ENCODE assay signal across 14 cellular contexts in genomic region chr10:118730699-118731456, GRCh38. TPM values are rescaled to one million over a fixed set of nuclear protein-coding genes. Genes with fewer than 3 reads are reported as not detected.
DNase-seq lines count a peak whose midpoint lies in the region; ATAC-seq and TF ChIP-seq lines count a peak whose summit lies in the region.
"Had no signal": no experiment of that assay in that cellular context is flagged by ENCODE, and none has a peak within 500 bp of the region (broad histone marks: within the 10 kb centered on the region; RNA-seq: fewer than 3 reads in every experiment).

No MANE protein-coding gene starts in this region.

- H4K20me1 ChIP-seq in SU-DHL-6 (ENCODE audit: low read depth, low read length) (0 out of 2 replicates have a peak, but pooled peaks cover 9% of the 10 kb centered on the region), hepatocyte (ENCODE audit: insufficient read depth, poor library complexity, severe bottlenecking) (peaks cover 61% of the 10 kb centered on the region)

- no peak for ATAC-seq in sciatic nerve

- peak overlapping the region; percentile 52 for H3K4me3 Mint-ChIP-seq in Calu3 (ENCODE audit: low read depth, unreplicated experiment)
- H3K4me3 Mint-ChIP-seq: activated CD4-positive, alpha-beta memory T cell treated with anti-CD3 and anti-CD28 coated beads for 36 hours had no signal

- no TSS peak for BruUV-seq in Calu3 (replicated peaks; lab: Mats Ljungman, UMichigan)

- no peaks in the 10 kb centered on the region for H3K9me3 Mint-ChIP-seq in Calu3 (ENCODE audit: low read depth, unreplicated experiment)
- H3K9me3 Mint-ChIP-seq: activated CD4-positive, alpha-beta memory T cell treated with anti-CD3 and anti-CD28 coated beads for 36 hours had no signal

- H3K27me3 Mint-ChIP-seq in Calu3 (ENCODE audit: unreplicated experiment): no peaks in the 10 kb centered on the region
- H3K27me3 Mint-ChIP-seq: activated CD4-positive, alpha-beta memory T cell treated with anti-CD3 and anti-CD28 coated beads for 36 hours had no signal

- H3K4me2 ChIP-seq in SU-DHL-6 (ENCODE audit: low read depth, low read length, poor library complexity, severe bottlenecking) (no peak overlapping the region), hepatocyte (peak overlapping the region; percentile 57), parathyroid adenoma (ENCODE audit: low read length) (no peak overlapping the region)

- H3K4me1 Mint-ChIP-seq in Calu3 (ENCODE audit: low read depth, unreplicated experiment): peaks cover 49% of the 10 kb centered on the region

- WGBS in hepatocyte (ENCODE audit: low lambda C conversion rate, missing lambda C conversion rate): 49% methylated on average over 7 of the region's 7 CpGs
- 13 to 53% methylated on average over 7 of the region's 7 CpGs for WGBS in sigmoid colon, 2 donors

- DNase-seq in Calu3: no peak
- DNase-seq in hepatocyte (ENCODE audit: low spot score): peak; percentile 32
- DNase-seq in sigmoid colon: no peak
- DNase-seq in posterior cingulate gyrus: no peak
- DNase-seq in NCI-H446 (lab: John Stamatoyannopoulos, UW): no peak
- no peak for DNase-seq in sciatic nerve (ENCODE audit: low spot score)
- DNase-seq: activated CD4-positive, alpha-beta memory T cell treated with anti-CD3 and anti-CD28 coated beads for 36 hours; adrenal gland; hypothalamus; NCI-H2029 treated with DMSO at 0.1 percent for 48 hours; stimulated activated CD4-positive, alpha-beta T cell treated with anti-CD3 and anti-CD28 coated beads, Interleukin-12 subunit alpha, Interleukin-12 subunit beta, amount 100 ng/mL, for 4 hours had no signal

- H3K4me1 ChIP-seq in hepatocyte (ENCODE audit: insufficient read depth) (peaks cover 50% of the 10 kb centered on the region), parathyroid adenoma (peaks cover 19% of the 10 kb centered on the region), sigmoid colon (peaks cover 0 to 74% (median 69%) of the 10 kb centered on the region in 4 donors)

- intact Hi-C loops in Calu3 (cut with micrococcal nuclease; ENCODE audit: unreplicated experiment): loop anchor here (5.0 kb wide), 1 partner anchor 121 kb away; no protein-coding TSS in a partner anchor
- intact Hi-C loops in sigmoid colon (cut with DNase I): no loop called here
- intact Hi-C loops in posterior cingulate gyrus (cut with DNase I): no loop called here
- intact Hi-C loops in sciatic nerve (cut with DNase I): no loop called here

- H3K4me3 ChIP-seq in SU-DHL-6 (ENCODE audit: insufficient read depth, low read length, poor library complexity, severe bottlenecking) (no peak overlapping the region), hepatocyte (no peak overlapping the region), parathyroid adenoma (ENCODE audit: low read depth, low read length) (no peak overlapping the region), sigmoid colon (no peak overlapping the region)
- H3K4me3 ChIP-seq: adrenal gland had no signal

- CTCF ChIA-PET in Calu3 (lab: Charles Lee): interaction anchor here (1.0 kb wide), 1 partner anchor 10 kb away, joined by 3 read pairs; no protein-coding TSS in a partner anchor

- H3F3A ChIP-seq in SU-DHL-6 (ENCODE audit: insufficient read depth): peaks cover 4% of the 10 kb centered on the region; the same call in 1 of the 2 replicates

- no peak for TF ChIP-seq CTCF in Calu3 (IDR thresholded peaks at IDR 0.05; ENCODE audit: unreplicated experiment)
- TF ChIP-seq CTCF in SU-DHL-6 (IDR thresholded peaks at IDR 0.05; ENCODE audit: insufficient read depth, low read length, poor library complexity, severe bottlenecking): no peak
- no peak for TF ChIP-seq CTCF in hepatocyte (IDR thresholded peaks at IDR 0.05; ENCODE audit: poor library complexity)
- TF ChIP-seq CTCF in parathyroid adenoma (IDR thresholded peaks at IDR 0.05): no peak
- TF ChIP-seq CTCF in sigmoid colon (IDR thresholded peaks at IDR 0.05): no peak

- H3K36me3 Mint-ChIP-seq in Calu3 (ENCODE audit: insufficient read depth, unreplicated experiment): no peaks in the 10 kb centered on the region

- no peak for TF ChIP-seq POLR2A in sigmoid colon (IDR thresholded peaks at IDR 0.05)

- no peak for TF ChIP-seq EP300 in sigmoid colon (IDR thresholded peaks at IDR 0.05)

- no peaks in the 10 kb centered on the region for H3K27me3 ChIP-seq in SU-DHL-6 (ENCODE audit: low read length)
- H3K27me3 ChIP-seq in hepatocyte: no peaks in the 10 kb centered on the region
- no peaks in the 10 kb centered on the region for H3K27me3 ChIP-seq in parathyroid adenoma (ENCODE audit: control insufficient read depth, insufficient read depth, low read length)
- no peaks in the 10 kb centered on the region for H3K27me3 ChIP-seq in sigmoid colon
- H3K27me3 ChIP-seq: adrenal gland had no signal

- H3K27ac ChIP-seq in SU-DHL-6 (ENCODE audit: low read depth, low read length): 0 out of 2 replicates have a peak overlapping the region, but pooled peaks have one; percentile 42
- peak overlapping the region; percentile 77 for H3K27ac ChIP-seq in hepatocyte
- peak overlapping the region; percentile 2 for H3K27ac ChIP-seq in parathyroid adenoma
- H3K27ac ChIP-seq in sigmoid colon: peak overlapping the region in 1 of 4 donors; percentile 37
- H3K27ac ChIP-seq: C4-2B had no signal

- H3K27ac Mint-ChIP-seq in Calu3 (ENCODE audit: unreplicated experiment): peak overlapping the region; percentile 2
- H3K27ac Mint-ChIP-seq: activated CD4-positive, alpha-beta memory T cell treated with anti-CD3 and anti-CD28 coated beads for 36 hours had no signal

- H3K36me3 ChIP-seq in SU-DHL-6 (ENCODE audit: low read length): no peaks in the 10 kb centered on the region
- H3K36me3 ChIP-seq in hepatocyte (replicated peaks; ENCODE audit: insufficient read depth, low read depth): no peaks in the 10 kb centered on the region
- H3K36me3 ChIP-seq in parathyroid adenoma (ENCODE audit: control insufficient read depth, insufficient read depth, low read length): no peaks in the 10 kb centered on the region
- no peaks in the 10 kb centered on the region for H3K36me3 ChIP-seq in sigmoid colon
- H3K36me3 ChIP-seq: adrenal gland had no signal

- H2AFZ ChIP-seq in SU-DHL-6 (ENCODE audit: low read depth, low read length, severe bottlenecking): no peak overlapping the region
- H2AFZ ChIP-seq in hepatocyte: no peak overlapping the region
- H2AFZ ChIP-seq in parathyroid adenoma: no peak overlapping the region

- H3K79me2 ChIP-seq in SU-DHL-6 (ENCODE audit: insufficient read depth, low read length): peaks cover 34% of the 10 kb centered on the region
- peaks cover 95% of the 10 kb centered on the region for H3K79me2 ChIP-seq in hepatocyte
- H3K79me2 ChIP-seq in parathyroid adenoma: peaks cover 12% of the 10 kb centered on the region

- no peaks in the 10 kb centered on the region for H3K9me3 ChIP-seq in SU-DHL-6 (ENCODE audit: insufficient read depth, low read length)
- H3K9me3 ChIP-seq in hepatocyte (ENCODE audit: low read depth): no peaks in the 10 kb centered on the region
- no peaks in the 10 kb centered on the region for H3K9me3 ChIP-seq in parathyroid adenoma (ENCODE audit: control insufficient read depth, low read length)
- no peaks in the 10 kb centered on the region for H3K9me3 ChIP-seq in sigmoid colon
- H3K9me3 ChIP-seq: adrenal gland had no signal

- H3K9me2 ChIP-seq in SU-DHL-6 (replicated peaks; ENCODE audit: insufficient read depth, low read length) (no peaks in the 10 kb centered on the region), hepatocyte (replicated peaks; ENCODE audit: insufficient read depth) (no peaks in the 10 kb centered on the region)

- H3K9ac ChIP-seq in SU-DHL-6 (ENCODE audit: low read length) (no peak overlapping the region), parathyroid adenoma (no peak overlapping the region)

RNA-seq across cellular contexts. Expression of gene CACUL1, which starts 23.9 kb away (rescaled TPM):
- total RNA-seq in Calu3 (2022): 38.3 and 44.6 TPM in 2 replicates
- 35.0 and 37.5 TPM in 2 replicates for total RNA-seq in hepatocyte
- 44.3 and 48.3 TPM in 2 replicates for polyA plus RNA-seq in hepatocyte
- total RNA-seq in sigmoid colon: 10 to 100 TPM; 41.0 to 51.7 (median 50.4) TPM
- polyA plus RNA-seq in sigmoid colon: 1 to 10 TPM; 4.2 to 8.7 (median 6.9) TPM
- total RNA-seq in sciatic nerve: 48.3 TPM
